17 cellular contexts compared by ENCODE assay signal in the genomic region with DNA sequence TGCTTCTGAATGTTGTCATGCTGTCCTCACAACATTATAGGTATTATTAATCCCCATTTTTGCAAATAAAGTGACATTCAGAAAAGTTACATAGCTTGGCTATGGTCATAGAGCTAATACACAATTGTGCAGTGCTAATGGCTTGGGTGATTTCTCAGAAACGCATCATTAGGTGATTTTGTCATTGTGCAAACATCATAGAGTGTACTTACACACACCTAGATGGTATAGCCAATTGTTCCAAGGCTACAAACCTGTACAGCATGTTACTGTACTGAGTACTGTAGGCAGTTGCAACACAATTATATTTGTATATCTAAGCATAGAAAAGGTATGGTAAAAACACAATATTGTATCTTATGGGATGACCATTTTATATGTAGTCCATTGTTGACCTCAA.
"Had no signal": no experiment of that assay in that cellular context is flagged by ENCODE, and none has a peak within 500 bp of the region (broad histone marks: within the 10 kb centered on the region; RNA-seq: fewer than 3 reads in every experiment).

No MANE protein-coding gene starts in this region.

- FAIRE-seq: keratinocyte, small intestine had no signal

- H3K9me3 ChIP-seq: esophagus squamous epithelium, gastroesophageal sphincter, left ventricle myocardium inferior, lower lobe of right lung, uterus had no signal

- H3K4me3 ChIP-seq: dorsolateral prefrontal cortex, esophagus squamous epithelium, gastroesophageal sphincter, left ventricle myocardium inferior, lower lobe of right lung, uterus had no signal

- DNase-seq: cortex of kidney; dorsolateral prefrontal cortex; effector CD8-positive, alpha-beta T cell; esophagus squamous epithelium; foreskin fibroblast; glutamatergic neuron; left ventricle myocardium inferior; lower lobe of right lung; natural killer cell; posterior cingulate gyrus; small intestine; stimulated activated CD4-positive, alpha-beta T cell treated with anti-CD3 and anti-CD28 coated beads, Interleukin-12 subunit alpha, Interleukin-12 subunit beta, amount 100 ng/mL, for 4 hours; stimulated activated CD4-positive, alpha-beta T cell treated with anti-CD3 and anti-CD28 coated beads, Interleukin-2, amount 100 ng/mL, for 48 hours; stimulated activated naive CD4-positive, alpha-beta T cell treated with Interleukin-2 at 50 U/mL for 16 hours; uterus had no signal

- H3K4me1 ChIP-seq: esophagus squamous epithelium, gastroesophageal sphincter, left ventricle myocardium inferior, lower lobe of right lung, uterus had no signal

- H3K27me3 ChIP-seq: dorsolateral prefrontal cortex, esophagus squamous epithelium, gastroesophageal sphincter, uterus had no signal

- H3K27ac ChIP-seq: dorsolateral prefrontal cortex, esophagus squamous epithelium, gastroesophageal sphincter, left ventricle myocardium inferior, lower lobe of right lung, uterus had no signal

- ATAC-seq: gastroesophageal sphincter, lower lobe of right lung, natural killer cell had no signal
